1 cellular context compared by ENCODE assay signal in the genomic region with DNA sequence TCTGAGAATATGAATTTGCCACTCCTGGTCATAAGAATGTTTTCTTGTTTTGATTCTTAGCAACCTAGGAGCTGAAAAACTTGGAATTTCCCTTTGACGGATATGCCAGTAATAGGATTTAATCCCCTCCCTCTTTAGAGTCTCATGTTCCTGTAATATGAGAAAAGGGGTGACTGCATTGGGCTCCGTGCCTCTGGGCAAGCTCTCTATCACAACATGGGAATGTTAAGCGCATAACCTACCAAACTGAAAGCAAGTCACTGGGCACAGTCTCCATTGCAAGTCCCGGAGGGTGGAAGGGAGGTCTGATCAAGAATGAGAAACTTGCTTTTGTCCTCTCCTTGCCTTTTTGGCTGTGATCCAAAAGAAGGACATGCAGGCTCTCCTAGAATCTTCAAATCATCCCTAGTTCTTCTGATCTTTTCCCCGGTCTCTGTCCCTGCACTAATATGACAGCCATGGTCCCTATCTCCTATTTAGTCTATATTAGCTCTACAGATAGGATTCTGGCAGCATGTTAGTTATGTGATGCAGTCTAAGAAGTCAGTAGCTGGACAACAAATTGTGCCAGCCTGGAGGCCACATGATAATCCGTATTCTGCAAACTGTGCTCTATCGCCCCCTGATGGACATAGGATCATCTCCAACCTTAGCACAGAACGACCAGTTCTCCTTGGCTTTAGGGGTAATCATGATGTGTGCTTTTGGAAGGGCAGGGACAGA.
TF ChIP-seq lines count a peak whose summit lies in the region.

No MANE protein-coding gene starts in this region.

TF ChIP-seq in K562, 482 proteins besides CTCF, POLR2A, EP300 and RAD21 (continued from another document and continues in another):
- TF ChIP-seq TGIF2 (CRISPR knock-in tag; IDR thresholded peaks at IDR 0.05) (no peak), ZEB2 (IDR thresholded peaks at IDR 0.05) (no peak), HCFC1 (IDR thresholded peaks at IDR 0.05; ENCODE audit: low read depth, low read length) (no peak), SRSF9 (IDR thresholded peaks at IDR 0.05; ENCODE audit: borderline replicate concordance, low read depth, low read length) (no peak), PHTF2 (CRISPR knock-in tag; IDR thresholded peaks at IDR 0.05) (no peak), RBM22 (IDR thresholded peaks at IDR 0.05; ENCODE audit: low read depth, low read length, poor library complexity, severe bottlenecking) (no peak), ARID2 (IDR thresholded peaks at IDR 0.05) (peak; percentile 72; the same call in 1 of the 2 replicates), NCOR1 (IDR thresholded peaks at IDR 0.05) (no peak), ZNF551 (CRISPR knock-in tag; IDR thresholded peaks at IDR 0.05) (no peak), GATA2 (CRISPR knock-in tag; IDR thresholded peaks at IDR 0.05) (no peak), TCF3 (CRISPR knock-in tag; IDR thresholded peaks at IDR 0.05) (no peak), SUPT5H (IDR thresholded peaks at IDR 0.05) (no peak), ZFP30 (CRISPR knock-in tag; IDR thresholded peaks at IDR 0.05; ENCODE audit: borderline replicate concordance) (no peak), MIER1 (IDR thresholded peaks at IDR 0.05; ENCODE audit: low read depth) (no peak), ZNF174 (CRISPR knock-in tag; IDR thresholded peaks at IDR 0.05) (no peak), MEF2D (tag; conservative IDR thresholded peaks at IDR 0.05; ENCODE audit: low read depth) (no peak), ZSCAN29 (IDR thresholded peaks at IDR 0.05) (no peak), SRF (CRISPR knock-in tag; IDR thresholded peaks at IDR 0.05) (no peak), ZNF707 (CRISPR knock-in tag; conservative IDR thresholded peaks at IDR 0.05) (no peak), SAFB (IDR thresholded peaks at IDR 0.05; ENCODE audit: borderline replicate concordance, low read depth, low read length) (no peak), LARP7 (IDR thresholded peaks at IDR 0.05) (no peak), CREB1 (IDR thresholded peaks at IDR 0.05) (no peak), CREB1 (CRISPR knock-in tag; IDR thresholded peaks at IDR 0.05) (no peak), HMGN3 (IDR thresholded peaks at IDR 0.05; ENCODE audit: borderline replicate concordance, extremely low read depth, insufficient read length, low read depth, low read length) (no peak), E2F3 (CRISPR knock-in tag; IDR thresholded peaks at IDR 0.05) (no peak), DPF2 (IDR thresholded peaks at IDR 0.05) (0 out of 2 replicates have a peak, but pooled peaks have one; percentile 21), MTA1 (IDR thresholded peaks at IDR 0.05; ENCODE audit: borderline replicate concordance) (no peak), ZNF121 (CRISPR knock-in tag; conservative IDR thresholded peaks at IDR 0.05) (no peak), NR4A1 (CRISPR knock-in tag; IDR thresholded peaks at IDR 0.05) (no peak), NR4A1 (tag; IDR thresholded peaks at IDR 0.05) (no peak), PHF21A (IDR thresholded peaks at IDR 0.05; ENCODE audit: borderline replicate concordance, low read depth) (no peak), ZNF644 (tag; IDR thresholded peaks at IDR 0.05; ENCODE audit: low read depth) (no peak), FOXP1 (CRISPR knock-in tag; IDR thresholded peaks at IDR 0.05) (no peak), RUNX1 (IDR thresholded peaks at IDR 0.05; ENCODE audit: low read depth) (no peak), RCOR1 (IDR thresholded peaks at IDR 0.05; ENCODE audit: borderline replicate concordance in 1 of 2, low read depth in 2 of 2, low read length in 2 of 2) (peak in 1 of 2 experiments; percentile 33; a peak in 1 of 4 replicates)
- TF ChIP-seq, protein P1, sequence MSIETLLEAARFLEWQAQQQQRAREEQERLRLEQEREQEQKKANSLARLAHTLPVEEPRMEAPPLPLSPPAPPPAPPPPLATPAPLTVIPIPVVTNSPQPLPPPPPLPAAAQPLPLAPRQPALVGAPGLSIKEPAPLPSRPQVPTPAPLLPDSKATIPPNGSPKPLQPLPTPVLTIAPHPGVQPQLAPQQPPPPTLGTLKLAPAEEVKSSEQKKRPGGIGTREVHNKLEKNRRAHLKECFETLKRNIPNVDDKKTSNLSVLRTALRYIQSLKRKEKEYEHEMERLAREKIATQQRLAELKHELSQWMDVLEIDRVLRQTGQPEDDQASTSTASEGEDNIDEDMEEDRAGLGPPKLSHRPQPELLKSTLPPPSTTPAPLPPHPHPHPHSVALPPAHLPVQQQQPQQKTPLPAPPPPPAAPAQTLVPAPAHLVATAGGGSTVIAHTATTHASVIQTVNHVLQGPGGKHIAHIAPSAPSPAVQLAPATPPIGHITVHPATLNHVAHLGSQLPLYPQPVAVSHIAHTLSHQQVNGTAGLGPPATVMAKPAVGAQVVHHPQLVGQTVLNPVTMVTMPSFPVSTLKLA (conservative IDR thresholded peaks at IDR 0.05) = peak in 1 of 2 experiments; percentile 26; a peak in 1 of 4 replicates
- TF ChIP-seq, protein P2, sequence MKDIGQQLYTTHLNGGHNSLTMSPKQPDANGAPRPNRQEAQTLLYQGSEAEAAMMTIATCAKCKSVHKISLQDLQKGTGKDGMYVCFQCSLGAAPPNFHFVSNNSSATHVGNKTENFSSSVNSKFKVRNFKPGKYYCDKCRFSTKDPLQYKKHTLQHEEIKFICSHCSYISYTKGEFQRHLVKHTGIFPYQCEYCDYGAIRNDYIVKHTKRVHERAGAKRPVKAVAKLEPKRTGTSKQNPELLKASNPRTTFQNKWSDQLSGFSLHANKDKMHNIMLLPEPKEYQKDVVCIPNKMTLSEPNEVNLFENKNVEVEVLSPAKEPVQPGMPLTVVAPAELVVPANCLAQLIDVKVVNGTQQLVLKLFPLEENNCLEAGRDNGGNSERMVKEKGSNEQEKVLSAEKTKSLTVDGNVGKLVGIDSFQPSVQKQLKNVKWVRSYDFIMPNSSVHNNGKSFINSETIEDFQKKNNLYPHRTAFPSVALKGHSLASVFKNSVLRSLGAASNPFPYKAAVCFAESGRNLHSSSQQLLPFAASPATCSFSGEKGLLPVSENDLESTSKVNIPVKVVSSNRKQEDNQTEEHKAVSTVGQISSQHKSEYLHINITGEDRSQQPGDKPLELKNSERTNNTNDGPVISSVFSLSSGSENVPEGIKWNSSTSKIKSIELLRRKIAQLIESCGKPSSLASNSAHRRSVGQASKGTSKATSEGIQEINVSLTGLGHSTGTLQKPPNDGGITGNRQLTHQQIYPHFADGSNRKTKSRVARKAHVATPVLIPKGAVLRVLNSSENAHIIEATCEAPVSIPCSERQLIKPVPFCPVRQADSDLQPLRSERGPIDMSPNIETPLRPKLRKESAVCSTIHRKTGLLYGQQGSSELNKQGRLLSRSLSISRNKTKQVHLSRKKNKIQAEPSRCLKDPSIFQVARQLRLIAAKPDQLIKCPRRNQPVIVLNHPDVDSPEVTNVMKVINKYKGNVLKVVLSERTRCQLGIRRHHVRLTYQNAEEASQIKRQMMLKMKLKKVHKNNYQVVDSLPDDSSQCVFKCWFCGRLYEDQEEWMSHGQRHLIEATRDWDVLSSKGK (CRISPR knock-in tag; IDR thresholded peaks at IDR 0.05) = no peak
- TF ChIP-seq, protein P3, sequence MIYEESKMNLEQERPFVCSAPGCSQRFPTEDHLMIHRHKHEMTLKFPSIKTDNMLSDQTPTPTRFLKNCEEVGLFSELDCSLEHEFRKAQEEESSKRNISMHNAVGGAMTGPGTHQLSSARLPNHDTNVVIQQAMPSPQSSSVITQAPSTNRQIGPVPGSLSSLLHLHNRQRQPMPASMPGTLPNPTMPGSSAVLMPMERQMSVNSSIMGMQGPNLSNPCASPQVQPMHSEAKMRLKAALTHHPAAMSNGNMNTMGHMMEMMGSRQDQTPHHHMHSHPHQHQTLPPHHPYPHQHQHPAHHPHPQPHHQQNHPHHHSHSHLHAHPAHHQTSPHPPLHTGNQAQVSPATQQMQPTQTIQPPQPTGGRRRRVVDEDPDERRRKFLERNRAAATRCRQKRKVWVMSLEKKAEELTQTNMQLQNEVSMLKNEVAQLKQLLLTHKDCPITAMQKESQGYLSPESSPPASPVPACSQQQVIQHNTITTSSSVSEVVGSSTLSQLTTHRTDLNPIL (CRISPR knock-in tag; IDR thresholded peaks at IDR 0.05) = no peak
- TF ChIP-seq, protein P4, sequence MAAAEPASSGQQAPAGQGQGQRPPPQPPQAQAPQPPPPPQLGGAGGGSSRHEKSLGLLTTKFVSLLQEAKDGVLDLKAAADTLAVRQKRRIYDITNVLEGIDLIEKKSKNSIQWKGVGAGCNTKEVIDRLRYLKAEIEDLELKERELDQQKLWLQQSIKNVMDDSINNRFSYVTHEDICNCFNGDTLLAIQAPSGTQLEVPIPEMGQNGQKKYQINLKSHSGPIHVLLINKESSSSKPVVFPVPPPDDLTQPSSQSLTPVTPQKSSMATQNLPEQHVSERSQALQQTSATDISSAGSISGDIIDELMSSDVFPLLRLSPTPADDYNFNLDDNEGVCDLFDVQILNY (CRISPR knock-in tag; IDR thresholded peaks at IDR 0.05) = no peak
- TF ChIP-seq, protein P5, sequence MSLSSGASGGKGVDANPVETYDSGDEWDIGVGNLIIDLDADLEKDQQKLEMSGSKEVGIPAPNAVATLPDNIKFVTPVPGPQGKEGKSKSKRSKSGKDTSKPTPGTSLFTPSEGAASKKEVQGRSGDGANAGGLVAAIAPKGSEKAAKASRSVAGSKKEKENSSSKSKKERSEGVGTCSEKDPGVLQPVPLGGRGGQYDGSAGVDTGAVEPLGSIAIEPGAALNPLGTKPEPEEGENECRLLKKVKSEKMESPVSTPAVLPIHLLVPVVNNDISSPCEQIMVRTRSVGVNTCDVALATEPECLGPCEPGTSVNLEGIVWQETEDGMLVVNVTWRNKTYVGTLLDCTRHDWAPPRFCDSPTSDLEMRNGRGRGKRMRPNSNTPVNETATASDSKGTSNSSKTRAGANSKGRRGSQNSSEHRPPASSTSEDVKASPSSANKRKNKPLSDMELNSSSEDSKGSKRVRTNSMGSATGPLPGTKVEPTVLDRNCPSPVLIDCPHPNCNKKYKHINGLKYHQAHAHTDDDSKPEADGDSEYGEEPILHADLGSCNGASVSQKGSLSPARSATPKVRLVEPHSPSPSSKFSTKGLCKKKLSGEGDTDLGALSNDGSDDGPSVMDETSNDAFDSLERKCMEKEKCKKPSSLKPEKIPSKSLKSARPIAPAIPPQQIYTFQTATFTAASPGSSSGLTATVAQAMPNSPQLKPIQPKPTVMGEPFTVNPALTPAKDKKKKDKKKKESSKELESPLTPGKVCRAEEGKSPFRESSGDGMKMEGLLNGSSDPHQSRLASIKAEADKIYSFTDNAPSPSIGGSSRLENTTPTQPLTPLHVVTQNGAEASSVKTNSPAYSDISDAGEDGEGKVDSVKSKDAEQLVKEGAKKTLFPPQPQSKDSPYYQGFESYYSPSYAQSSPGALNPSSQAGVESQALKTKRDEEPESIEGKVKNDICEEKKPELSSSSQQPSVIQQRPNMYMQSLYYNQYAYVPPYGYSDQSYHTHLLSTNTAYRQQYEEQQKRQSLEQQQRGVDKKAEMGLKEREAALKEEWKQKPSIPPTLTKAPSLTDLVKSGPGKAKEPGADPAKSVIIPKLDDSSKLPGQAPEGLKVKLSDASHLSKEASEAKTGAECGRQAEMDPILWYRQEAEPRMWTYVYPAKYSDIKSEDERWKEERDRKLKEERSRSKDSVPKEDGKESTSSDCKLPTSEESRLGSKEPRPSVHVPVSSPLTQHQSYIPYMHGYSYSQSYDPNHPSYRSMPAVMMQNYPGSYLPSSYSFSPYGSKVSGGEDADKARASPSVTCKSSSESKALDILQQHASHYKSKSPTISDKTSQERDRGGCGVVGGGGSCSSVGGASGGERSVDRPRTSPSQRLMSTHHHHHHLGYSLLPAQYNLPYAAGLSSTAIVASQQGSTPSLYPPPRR (CRISPR knock-in tag; IDR thresholded peaks at IDR 0.05; ENCODE audit: borderline replicate concordance) = no peak
- TF ChIP-seq, protein P6, sequence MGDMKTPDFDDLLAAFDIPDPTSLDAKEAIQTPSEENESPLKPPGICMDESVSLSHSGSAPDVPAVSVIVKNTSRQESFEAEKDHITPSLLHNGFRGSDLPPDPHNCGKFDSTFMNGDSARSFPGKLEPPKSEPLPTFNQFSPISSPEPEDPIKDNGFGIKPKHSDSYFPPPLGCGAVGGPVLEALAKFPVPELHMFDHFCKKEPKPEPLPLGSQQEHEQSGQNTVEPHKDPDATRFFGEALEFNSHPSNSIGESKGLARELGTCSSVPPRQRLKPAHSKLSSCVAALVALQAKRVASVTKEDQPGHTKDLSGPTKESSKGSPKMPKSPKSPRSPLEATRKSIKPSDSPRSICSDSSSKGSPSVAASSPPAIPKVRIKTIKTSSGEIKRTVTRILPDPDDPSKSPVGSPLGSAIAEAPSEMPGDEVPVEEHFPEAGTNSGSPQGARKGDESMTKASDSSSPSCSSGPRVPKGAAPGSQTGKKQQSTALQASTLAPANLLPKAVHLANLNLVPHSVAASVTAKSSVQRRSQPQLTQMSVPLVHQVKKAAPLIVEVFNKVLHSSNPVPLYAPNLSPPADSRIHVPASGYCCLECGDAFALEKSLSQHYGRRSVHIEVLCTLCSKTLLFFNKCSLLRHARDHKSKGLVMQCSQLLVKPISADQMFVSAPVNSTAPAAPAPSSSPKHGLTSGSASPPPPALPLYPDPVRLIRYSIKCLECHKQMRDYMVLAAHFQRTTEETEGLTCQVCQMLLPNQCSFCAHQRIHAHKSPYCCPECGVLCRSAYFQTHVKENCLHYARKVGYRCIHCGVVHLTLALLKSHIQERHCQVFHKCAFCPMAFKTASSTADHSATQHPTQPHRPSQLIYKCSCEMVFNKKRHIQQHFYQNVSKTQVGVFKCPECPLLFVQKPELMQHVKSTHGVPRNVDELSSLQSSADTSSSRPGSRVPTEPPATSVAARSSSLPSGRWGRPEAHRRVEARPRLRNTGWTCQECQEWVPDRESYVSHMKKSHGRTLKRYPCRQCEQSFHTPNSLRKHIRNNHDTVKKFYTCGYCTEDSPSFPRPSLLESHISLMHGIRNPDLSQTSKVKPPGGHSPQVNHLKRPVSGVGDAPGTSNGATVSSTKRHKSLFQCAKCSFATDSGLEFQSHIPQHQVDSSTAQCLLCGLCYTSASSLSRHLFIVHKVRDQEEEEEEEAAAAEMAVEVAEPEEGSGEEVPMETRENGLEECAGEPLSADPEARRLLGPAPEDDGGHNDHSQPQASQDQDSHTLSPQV (IDR thresholded peaks at IDR 0.05) = 0 out of 2 replicates have a peak, but pooled peaks have one; percentile 38
- TF ChIP-seq, protein P7, sequence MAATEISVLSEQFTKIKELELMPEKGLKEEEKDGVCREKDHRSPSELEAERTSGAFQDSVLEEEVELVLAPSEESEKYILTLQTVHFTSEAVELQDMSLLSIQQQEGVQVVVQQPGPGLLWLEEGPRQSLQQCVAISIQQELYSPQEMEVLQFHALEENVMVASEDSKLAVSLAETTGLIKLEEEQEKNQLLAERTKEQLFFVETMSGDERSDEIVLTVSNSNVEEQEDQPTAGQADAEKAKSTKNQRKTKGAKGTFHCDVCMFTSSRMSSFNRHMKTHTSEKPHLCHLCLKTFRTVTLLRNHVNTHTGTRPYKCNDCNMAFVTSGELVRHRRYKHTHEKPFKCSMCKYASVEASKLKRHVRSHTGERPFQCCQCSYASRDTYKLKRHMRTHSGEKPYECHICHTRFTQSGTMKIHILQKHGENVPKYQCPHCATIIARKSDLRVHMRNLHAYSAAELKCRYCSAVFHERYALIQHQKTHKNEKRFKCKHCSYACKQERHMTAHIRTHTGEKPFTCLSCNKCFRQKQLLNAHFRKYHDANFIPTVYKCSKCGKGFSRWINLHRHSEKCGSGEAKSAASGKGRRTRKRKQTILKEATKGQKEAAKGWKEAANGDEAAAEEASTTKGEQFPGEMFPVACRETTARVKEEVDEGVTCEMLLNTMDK (IDR thresholded peaks at IDR 0.05; ENCODE audit: borderline replicate concordance, insufficient read depth, low read depth, low read length, poor library complexity, severe bottlenecking) = peak; percentile 20
- TF ChIP-seq, protein P8, sequence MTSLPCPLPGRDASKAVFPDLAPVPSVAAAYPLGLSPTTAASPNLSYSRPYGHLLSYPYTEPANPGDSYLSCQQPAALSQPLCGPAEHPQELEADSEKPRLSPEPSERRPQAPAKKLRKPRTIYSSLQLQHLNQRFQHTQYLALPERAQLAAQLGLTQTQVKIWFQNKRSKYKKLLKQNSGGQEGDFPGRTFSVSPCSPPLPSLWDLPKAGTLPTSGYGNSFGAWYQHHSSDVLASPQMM (CRISPR knock-in tag; IDR thresholded peaks at IDR 0.05) = no peak
